ENCODE assay signal across 28 cellular contexts in genomic region chr5:41118177-41118576, GRCh38. TPM values are rescaled to one million over a fixed set of nuclear protein-coding genes. Genes with fewer than 3 reads are reported as not detected.
"Had no signal": no experiment of that assay in that cellular context is flagged by ENCODE, and none has a peak within 500 bp of the region (broad histone marks: within the 10 kb centered on the region; RNA-seq: fewer than 3 reads in every experiment).

No MANE protein-coding gene starts in this region.

- H3K27ac Mint-ChIP-seq: activated B cell treated with CpG ODN at 0.5 μM for 24 hours; activated CD4-positive, alpha-beta memory T cell treated with anti-CD3 and anti-CD28 coated beads for 36 hours; activated naive CD4-positive, alpha-beta T cell treated with anti-CD3 and anti-CD28 coated beads, Interleukin-2, amount 50 U/mL, for 72 hours; activated T-helper 1 cell treated with anti-CD3 and anti-CD28 coated beads, Interleukin-12 subunit alpha, Interleukin-12 subunit beta, Interleukin-2, Interleukin-4 antibody, amounts not matched to agents 30 ng/mL and 10 ng/mL and 1 ng/mL, durations not matched to agents 14 hours and 24 hours and 36 hours; effector memory CD8-positive, alpha-beta T cell; nephron progenitor cell; stimulated activated naive B cell treated with anti-CD40 and anti-IgM and Interleukin-4, amounts not matched to agents 10 μg/mL and 1 μg/mL and 100 μg/mL, for 72 hours had no signal

- H3K36me3 ChIP-seq: adrenal gland, left lung, spleen, thoracic aorta, upper lobe of right lung had no signal

- H3K4me3 ChIP-seq: adrenal gland, left lung, spleen, thoracic aorta, upper lobe of right lung had no signal

- H3K27me3 Mint-ChIP-seq: activated B cell treated with CpG ODN at 0.5 μM for 24 hours; activated CD4-positive, alpha-beta memory T cell treated with anti-CD3 and anti-CD28 coated beads for 36 hours; effector memory CD8-positive, alpha-beta T cell; stimulated activated naive B cell treated with anti-CD40 and anti-IgM and Interleukin-4, amounts not matched to agents 10 μg/mL and 1 μg/mL and 100 μg/mL, for 72 hours had no signal

- H3K4me1 Mint-ChIP-seq: activated B cell treated with CpG ODN at 0.5 μM for 24 hours; nephron progenitor cell; stimulated activated naive B cell treated with anti-CD40 and anti-IgM and Interleukin-4, amounts not matched to agents 10 μg/mL and 1 μg/mL and 100 μg/mL, for 72 hours had no signal

- H3K9me3 ChIP-seq: adrenal gland, left lung, spleen, thoracic aorta, upper lobe of right lung had no signal

- H3K27ac ChIP-seq: adrenal gland, left lung, spleen, thoracic aorta, upper lobe of right lung had no signal

- H3K4me3 Mint-ChIP-seq: activated B cell treated with CpG ODN at 0.5 μM for 24 hours; activated CD4-positive, alpha-beta memory T cell treated with anti-CD3 and anti-CD28 coated beads for 36 hours; activated T-helper 1 cell treated with anti-CD3 and anti-CD28 coated beads, Interleukin-12 subunit alpha, Interleukin-12 subunit beta, Interleukin-2, Interleukin-4 antibody, amounts not matched to agents 30 ng/mL and 10 ng/mL and 1 ng/mL, durations not matched to agents 14 hours and 24 hours and 36 hours; effector memory CD8-positive, alpha-beta T cell; nephron progenitor cell; stimulated activated naive B cell treated with anti-CD40 and anti-IgM and Interleukin-4, amounts not matched to agents 10 μg/mL and 1 μg/mL and 100 μg/mL, for 72 hours had no signal

- H3K9me3 Mint-ChIP-seq: activated B cell treated with CpG ODN at 0.5 μM for 24 hours; activated CD4-positive, alpha-beta memory T cell treated with anti-CD3 and anti-CD28 coated beads for 36 hours; activated T-helper 1 cell treated with anti-CD3 and anti-CD28 coated beads, Interleukin-12 subunit alpha, Interleukin-12 subunit beta, Interleukin-2, Interleukin-4 antibody, amounts not matched to agents 30 ng/mL and 10 ng/mL and 1 ng/mL, durations not matched to agents 14 hours and 24 hours and 36 hours; nephron progenitor cell had no signal

- H3K4me1 ChIP-seq: adrenal gland, left lung, spleen, upper lobe of right lung had no signal

- DNase-seq: activated B cell treated with CpG ODN at 0.5 μM for 24 hours; activated CD4-positive, alpha-beta memory T cell treated with anti-CD3 and anti-CD28 coated beads for 36 hours; activated CD4-positive, alpha-beta T cell treated with anti-CD3 and anti-CD28 coated beads for 4 hours; activated gamma-delta T cell treated with Interleukin-2 at 50 U/mL for 16 hours; activated T-cell treated with anti-CD3 and anti-CD28 coated beads for 4 hours; adrenal gland; dermis blood vessel endothelial cell; effector memory CD8-positive, alpha-beta T cell; head of caudate nucleus; kidney; left lung; nephron progenitor cell; nucleus accumbens; posterior cingulate gyrus; spleen; stimulated activated naive B cell treated with anti-CD40 and anti-IgM and Interleukin-4, amounts not matched to agents 10 μg/mL and 1 μg/mL and 100 μg/mL, for 72 hours; T-helper 9 cell; upper lobe of right lung had no signal

- H3K27me3 ChIP-seq: adrenal gland, left lung, spleen, upper lobe of right lung had no signal

- H3K36me3 Mint-ChIP-seq: activated CD4-positive, alpha-beta memory T cell treated with anti-CD3 and anti-CD28 coated beads for 36 hours; activated naive CD4-positive, alpha-beta T cell treated with anti-CD3 and anti-CD28 coated beads, Interleukin-2, amount 50 U/mL, for 72 hours; stimulated activated naive B cell treated with anti-CD40 and anti-IgM and Interleukin-4, amounts not matched to agents 10 μg/mL and 1 μg/mL and 100 μg/mL, for 72 hours had no signal

RNA-seq across cellular contexts. Expression of gene MROH2B, which starts 47.0 kb away (rescaled TPM):
- total RNA-seq: activated B cell treated with CpG ODN at 0.5 μM for 24 hours; activated CD4-positive, alpha-beta memory T cell treated with anti-CD3 and anti-CD28 coated beads for 36 hours; activated naive CD4-positive, alpha-beta T cell treated with anti-CD3 and anti-CD28 coated beads, Interleukin-2, amount 50 U/mL, for 72 hours; activated T-helper 1 cell treated with anti-CD3 and anti-CD28 coated beads, Interleukin-12 subunit alpha, Interleukin-12 subunit beta, Interleukin-2, Interleukin-4 antibody, amounts not matched to agents 30 ng/mL and 10 ng/mL and 1 ng/mL, durations not matched to agents 14 hours and 24 hours and 36 hours; astrocyte; bronchial epithelial cell; cerebellum; dermis blood vessel endothelial cell; fibroblast of lung; frontal cortex; kidney; left lung; myocyte; renal cortical epithelial cell; spleen; thoracic aorta; upper lobe of right lung had no signal
